In the genomic region with DNA sequence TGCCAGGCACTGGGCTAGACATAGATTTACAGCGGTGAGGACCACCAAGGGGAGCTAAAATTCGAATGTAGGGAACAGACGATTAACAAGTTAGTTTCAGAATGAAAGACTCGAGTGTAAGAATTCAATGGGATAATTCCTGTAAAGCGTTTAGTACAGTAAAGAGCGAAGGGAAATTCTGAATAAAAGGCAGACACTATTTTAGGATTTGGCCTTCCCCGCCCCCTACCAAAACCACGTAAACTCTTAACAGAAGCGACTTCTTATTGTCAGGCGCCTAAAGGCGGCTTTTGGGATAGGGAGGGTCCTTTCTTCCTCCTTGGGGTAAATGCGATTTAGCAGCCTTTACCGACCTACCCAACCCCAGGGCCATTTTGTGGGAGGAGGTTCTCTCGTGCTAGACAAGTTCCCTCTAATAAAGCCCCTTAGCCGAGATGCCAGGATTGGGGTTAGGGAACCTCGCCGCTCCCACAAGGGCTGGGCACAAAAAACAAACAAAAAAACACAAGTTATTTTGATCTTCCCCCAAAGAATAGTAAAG, we compare ENCODE assay signal across 8 cellular contexts. TPM values are rescaled to one million over a fixed set of nuclear protein-coding genes. Genes with fewer than 3 reads are reported as not detected.
A peak's percentile ranks its signal among the peaks of the same experiment; 100 is the strongest.
DNase-seq lines count a peak whose midpoint lies in the region; ATAC-seq, FAIRE-seq and TF ChIP-seq lines count a peak whose summit lies in the region.

No MANE protein-coding gene starts in this region.

- TF ChIP-seq CTCF in AG04450 (IDR thresholded peaks at IDR 0.05; ENCODE audit: low read depth, low read length), result no peak
- TF ChIP-seq CTCF in left ventricle myocardium inferior (IDR thresholded peaks at IDR 0.05; ENCODE audit: borderline replicate concordance), result no peak

- peak overlapping the region; percentile 99 for H3K27ac ChIP-seq in AG04450 (ENCODE audit: low read depth, low read length)
- peak overlapping the region; percentile 92 for H3K27ac ChIP-seq in left ventricle myocardium inferior (replicated peaks)

- peaks cover 34% of the 10 kb centered on the region for H3K4me1 Mint-ChIP-seq in activated CD4-positive, alpha-beta memory T cell treated with anti-CD3 and anti-CD28 coated beads, Interleukin-2, amount 10 ng/mL, durations not matched to agents 7 days and 5 days

- intact Hi-C loops in left ventricle myocardium inferior (cut with micrococcal nuclease), result loop anchor here (10.0 kb wide), 1 partner anchor 78 kb away; no protein-coding TSS in a partner anchor

- H3K9me3 Mint-ChIP-seq in activated CD4-positive, alpha-beta memory T cell treated with anti-CD3 and anti-CD28 coated beads, Interleukin-2, amount 10 ng/mL, durations not matched to agents 7 days and 5 days, result no peaks in the 10 kb centered on the region

- no peaks in the 10 kb centered on the region for H3K27me3 ChIP-seq in AG04450 (ENCODE audit: control insufficient read depth, insufficient read depth, low read length)
- no peaks in the 10 kb centered on the region for H3K27me3 ChIP-seq in left ventricle myocardium inferior (ENCODE audit: low read depth)
- H3K27me3 ChIP-seq in skeletal muscle satellite cell (ENCODE audit: control insufficient read depth, insufficient read depth, low read length), result no peaks in the 10 kb centered on the region

- H3K27ac Mint-ChIP-seq in activated CD4-positive, alpha-beta memory T cell treated with anti-CD3 and anti-CD28 coated beads, Interleukin-2, amount 10 ng/mL, durations not matched to agents 7 days and 5 days, result peak overlapping the region; percentile 99

- DNase-seq in AG04450 (ENCODE audit: low read depth, low spot score) (no peak), left ventricle myocardium inferior (no peak), RCC 7860 (ENCODE audit: low spot score) (no peak), GF-D8 (lab: John Stamatoyannopoulos, UW) (no peak)
- no peak for DNase-seq in activated CD4-positive, alpha-beta memory T cell treated with anti-CD3 and anti-CD28 coated beads, Interleukin-2, amount 10 ng/mL, durations not matched to agents 7 days and 5 days

- peaks cover 30% of the 10 kb centered on the region for H3K36me3 Mint-ChIP-seq in activated CD4-positive, alpha-beta memory T cell treated with anti-CD3 and anti-CD28 coated beads, Interleukin-2, amount 10 ng/mL, durations not matched to agents 7 days and 5 days (ENCODE audit: low read depth)

- CTCF ChIA-PET in AG04450 (lab: Charles Lee), result no interaction called here
- CTCF ChIA-PET in activated CD4-positive, alpha-beta memory T cell treated with anti-CD3 and anti-CD28 coated beads, Interleukin-2, amount 10 ng/mL, durations not matched to agents 7 days and 5 days (lab: Charles Lee), result interaction anchor here (1.0 to 1.2 kb wide), 2 partner anchors 9 to 95 kb away, joined by 3 to 4 read pairs; no protein-coding TSS in a partner anchor

- peak overlapping the region; percentile 96 for H3K4me2 ChIP-seq in skeletal muscle satellite cell (ENCODE audit: low read length)

- peaks cover 5% of the 10 kb centered on the region for H3K36me3 ChIP-seq in left ventricle myocardium inferior
- peaks cover 5% of the 10 kb centered on the region for H3K36me3 ChIP-seq in skeletal muscle satellite cell (ENCODE audit: insufficient read depth, low read length)

- FAIRE-seq in RCC 7860 (lab: Jason Lieb, UNC), result no peak

- peak overlapping the region; percentile 98 for H3K9ac ChIP-seq in skeletal muscle satellite cell (ENCODE audit: low read depth, low read length)

- H3K4me3 ChIP-seq in AG04450 (ENCODE audit: low read depth, low read length), result peak overlapping the region; percentile 97
- peak overlapping the region; percentile 86 for H3K4me3 ChIP-seq in left ventricle myocardium inferior
- H3K4me3 ChIP-seq in skeletal muscle satellite cell (ENCODE audit: low read length), result peak overlapping the region; percentile 95

- H3K4me1 ChIP-seq in left ventricle myocardium inferior (peaks cover 50% of the 10 kb centered on the region), skeletal muscle satellite cell (ENCODE audit: control insufficient read depth, insufficient read depth, low read length) (peaks cover 19% of the 10 kb centered on the region)

- no peaks in the 10 kb centered on the region for H3K27me3 Mint-ChIP-seq in activated CD4-positive, alpha-beta memory T cell treated with anti-CD3 and anti-CD28 coated beads, Interleukin-2, amount 10 ng/mL, durations not matched to agents 7 days and 5 days

- POLR2A ChIA-PET in AG04450 (lab: Yijun Ruan, JAX), result no interaction called here
- POLR2A ChIA-PET in activated CD4-positive, alpha-beta memory T cell treated with anti-CD3 and anti-CD28 coated beads, Interleukin-2, amount 10 ng/mL, durations not matched to agents 7 days and 5 days (lab: Charles Lee), result interaction anchor here (0.7 to 1.8 kb wide), 4 partner anchors 92 to 240 kb away, joined by 3 to 8 read pairs (median 4); no protein-coding TSS in a partner anchor

- ATAC-seq in GM18907 (IDR thresholded peaks at IDR 0.05; ENCODE audit: unreplicated experiment) (peak; percentile 19), HG03432 (IDR thresholded peaks at IDR 0.05; ENCODE audit: unreplicated experiment) (peak; percentile 19)

- H3K4me3 Mint-ChIP-seq in activated CD4-positive, alpha-beta memory T cell treated with anti-CD3 and anti-CD28 coated beads, Interleukin-2, amount 10 ng/mL, durations not matched to agents 7 days and 5 days, result peak overlapping the region; percentile 89

- H3K9me3 ChIP-seq in AG04450 (ENCODE audit: control insufficient read depth, insufficient read depth, low read length) (peaks cover 3% of the 10 kb centered on the region; the same call in 1 of the 2 replicates), left ventricle myocardium inferior (replicated peaks) (no peaks in the 10 kb centered on the region), skeletal muscle satellite cell (replicated peaks; ENCODE audit: low read length) (no peaks in the 10 kb centered on the region)

RNA-seq across cellular contexts. Expression of a gene that starts 0.5 kb away (rescaled TPM):
- polyA plus RNA-seq in AG04450 (2011; rRNA removed), result 44.5 and 58.7 TPM in 2 replicates
- polyA minus RNA-seq in AG04450 (2011; rRNA and poly(A)+ RNA removed), result 15.6 and 26.3 TPM in 2 replicates
- total RNA-seq in activated CD4-positive, alpha-beta memory T cell treated with anti-CD3 and anti-CD28 coated beads, Interleukin-2, amount 10 ng/mL, durations not matched to agents 7 days and 5 days, result 10 to 100 TPM; 60.0 to 64.5 TPM
- total RNA-seq in left ventricle myocardium inferior, result 52.0 TPM
- total RNA-seq in skeletal muscle satellite cell (2012; rRNA removed), result 64.9 and 70.5 TPM in 2 replicates

RNA-seq across cellular contexts. Expression of a gene that starts 12.3 kb away (rescaled TPM):
- polyA plus RNA-seq in AG04450 (2011; rRNA removed), result 0.24 and 0.33 TPM in 2 replicates
- polyA minus RNA-seq in AG04450 (2011; rRNA and poly(A)+ RNA removed), result not detected in 2 replicates
- total RNA-seq in activated CD4-positive, alpha-beta memory T cell treated with anti-CD3 and anti-CD28 coated beads, Interleukin-2, amount 10 ng/mL, durations not matched to agents 7 days and 5 days, result under 1 TPM in 1 of 2 experiments, not detected in 1; 0.58 TPM
- total RNA-seq in left ventricle myocardium inferior, result 0.58 TPM
- 0.22 TPM in 1 of 2 replicates, not detected in the other for total RNA-seq in skeletal muscle satellite cell (2012; rRNA removed)
